In the genomic region with DNA sequence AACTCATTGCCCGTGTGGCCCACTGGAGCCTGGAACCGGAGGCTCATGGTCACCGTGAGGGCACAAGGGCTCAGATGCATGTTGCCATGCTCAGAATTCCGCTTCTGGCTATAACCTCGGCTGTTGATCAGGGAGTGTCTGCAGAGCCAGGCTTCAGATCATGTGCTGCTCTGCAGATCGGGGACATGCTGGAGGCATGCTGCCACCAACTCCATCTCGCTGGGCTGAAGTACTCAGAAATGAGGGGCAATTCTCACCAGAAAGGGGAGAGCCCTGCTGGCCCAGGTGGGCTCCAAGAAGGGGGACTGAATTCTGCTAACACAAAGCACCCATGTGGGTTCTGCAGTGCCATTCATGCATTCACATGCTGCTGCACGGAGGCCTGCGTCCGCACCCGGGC, we compare ENCODE assay signal across 25 cellular contexts.
"Had no signal": no experiment of that assay in that cellular context is flagged by ENCODE, and none has a peak within 500 bp of the region (broad histone marks: within the 10 kb centered on the region; RNA-seq: fewer than 3 reads in every experiment).

No MANE protein-coding gene starts in this region.

- DNase-seq: activated B cell treated with CpG ODN at 0.5 μM for 24 hours; activated CD4-positive, alpha-beta T cell treated with anti-CD3 and anti-CD28 coated beads, Interleukin-2, amount 50 U/mL, for 1 hour; activated CD8-positive, alpha-beta T cell treated with anti-CD3 and anti-CD28 coated beads for 36 hours; activated gamma-delta T cell treated with Interleukin-2 at 50 U/mL for 16 hours; activated naive CD4-positive, alpha-beta T cell treated with anti-CD3 and anti-CD28 coated beads, Interleukin-2, amount 50 U/mL, for 16 hours; activated T-cell treated with anti-CD3 and anti-CD28 coated beads, Interleukin-2, amount 50 U/mL, for 4 hours; amniotic stem cell; colonic mucosa; effector memory CD4-positive, alpha-beta T cell; erythroblast; left cardiac atrium; natural killer cell; right cardiac atrium; spleen; stimulated activated naive CD4-positive, alpha-beta T cell; T-helper 1 cell had no signal

- H2AFZ ChIP-seq: neural progenitor cell had no signal

- H3K27me3 Mint-ChIP-seq: activated B cell treated with CpG ODN at 0.5 μM for 24 hours had no signal

- H3K27me3 ChIP-seq: colonic mucosa, heart left ventricle, neural progenitor cell, upper lobe of left lung, vagina had no signal

- H3K4me1 Mint-ChIP-seq: activated B cell treated with CpG ODN at 0.5 μM for 24 hours; activated T-helper 17 cell treated with anti-CD3 and anti-CD28 coated beads, Interleukin-2, amount 50 U/mL, for 72 hours; natural killer cell had no signal

- H3K9ac ChIP-seq: neural progenitor cell had no signal

- H3K27ac ChIP-seq: colonic mucosa, gastroesophageal sphincter, neural progenitor cell, spleen, upper lobe of left lung, vagina had no signal

- H3K36me3 Mint-ChIP-seq: natural killer cell, neural progenitor cell had no signal

- H3K9me3 Mint-ChIP-seq: activated B cell treated with CpG ODN at 0.5 μM for 24 hours; activated CD8-positive, alpha-beta T cell treated with anti-CD3 and anti-CD28 coated beads for 36 hours; activated T-cell treated with anti-CD3 and anti-CD28 coated beads, Interleukin-2, amount 50 U/mL, for 4 hours; activated T-helper 17 cell treated with anti-CD3 and anti-CD28 coated beads, Interleukin-2, amount 50 U/mL, for 72 hours; natural killer cell; neural progenitor cell; T-helper 2 cell treated with Interferon-gamma antibody and Interleukin-4, amounts not matched to agents 5 μg/mL and 100 μg/mL, for 36 hours had no signal

- H3K4me3 ChIP-seq: colonic mucosa, gastroesophageal sphincter, heart left ventricle, neural progenitor cell, spleen, upper lobe of left lung, vagina had no signal

- H3K9me3 ChIP-seq: colonic mucosa, gastroesophageal sphincter, thoracic aorta, upper lobe of left lung, vagina had no signal

- H3K27ac Mint-ChIP-seq: activated B cell treated with CpG ODN at 0.5 μM for 24 hours; activated CD8-positive, alpha-beta T cell treated with anti-CD3 and anti-CD28 coated beads for 36 hours; activated T-helper 17 cell treated with anti-CD3 and anti-CD28 coated beads, Interleukin-2, amount 50 U/mL, for 72 hours; natural killer cell; T-helper 2 cell treated with Interferon-gamma antibody and Interleukin-4, amounts not matched to agents 5 μg/mL and 100 μg/mL, for 36 hours had no signal

- H3K4me1 ChIP-seq: colonic mucosa, spleen, upper lobe of left lung, vagina had no signal

- ATAC-seq: activated CD8-positive, alpha-beta T cell treated with anti-CD3 and anti-CD28 coated beads for 36 hours; activated T-cell treated with anti-CD3 and anti-CD28 coated beads, Interleukin-2, amount 50 U/mL, for 4 hours; activated T-helper 17 cell treated with anti-CD3 and anti-CD28 coated beads, Interleukin-2, amount 50 U/mL, for 72 hours; natural killer cell had no signal

- H3K36me3 ChIP-seq: colonic mucosa, gastroesophageal sphincter, heart left ventricle, neural progenitor cell, spleen, thoracic aorta, upper lobe of left lung, vagina had no signal

- FAIRE-seq: bronchial epithelial cell had no signal

- H3K4me3 Mint-ChIP-seq: activated B cell treated with CpG ODN at 0.5 μM for 24 hours; activated CD8-positive, alpha-beta T cell treated with anti-CD3 and anti-CD28 coated beads for 36 hours; activated T-cell treated with anti-CD3 and anti-CD28 coated beads, Interleukin-2, amount 50 U/mL, for 4 hours; activated T-helper 17 cell treated with anti-CD3 and anti-CD28 coated beads, Interleukin-2, amount 50 U/mL, for 72 hours; natural killer cell; neural progenitor cell; T-helper 2 cell treated with Interferon-gamma antibody and Interleukin-4, amounts not matched to agents 5 μg/mL and 100 μg/mL, for 36 hours had no signal
